ENCODE assay signal across 16 cellular contexts in genomic region chr10:123746927-123747326, GRCh38.
"Had no signal": no experiment of that assay in that cellular context is flagged by ENCODE, and none has a peak within 500 bp of the region (broad histone marks: within the 10 kb centered on the region; RNA-seq: fewer than 3 reads in every experiment).

No MANE protein-coding gene starts in this region.

- H3K27ac ChIP-seq: colonic mucosa, heart right ventricle, left ventricle myocardium inferior, lower lobe of right lung, neutrophil, skin epidermis had no signal

- H3K4me3 ChIP-seq: colonic mucosa, heart right ventricle, left ventricle myocardium inferior, lower lobe of right lung, skin epidermis had no signal

- H3K9me3 ChIP-seq: colonic mucosa, lower lobe of right lung, neutrophil had no signal

- H3K4me1 ChIP-seq: colonic mucosa, left ventricle myocardium inferior, lower lobe of right lung had no signal

- DNase-seq: colonic mucosa; effector CD8-positive, alpha-beta T cell; heart right ventricle; hypothalamus; immature natural killer cell; kidney; left cardiac atrium; left ventricle myocardium inferior; lower lobe of right lung; naive B cell; stimulated activated CD4-positive, alpha-beta T cell treated with anti-CD3 and anti-CD28 coated beads, Interleukin-2, amount 100 ng/mL, for 24 hours; stimulated activated naive CD4-positive, alpha-beta T cell treated with Interleukin-2 at 50 U/mL for 16 hours; trophoblast cell had no signal

- H3K27me3 ChIP-seq: colonic mucosa, neutrophil had no signal

- H3K36me3 ChIP-seq: colonic mucosa, heart right ventricle, left ventricle myocardium inferior, lower lobe of right lung, neutrophil had no signal

- ATAC-seq: esophagus mucosa, heart right ventricle, left cardiac atrium, lower lobe of right lung had no signal
